9 cellular contexts compared by ENCODE assay signal in the genomic region with DNA sequence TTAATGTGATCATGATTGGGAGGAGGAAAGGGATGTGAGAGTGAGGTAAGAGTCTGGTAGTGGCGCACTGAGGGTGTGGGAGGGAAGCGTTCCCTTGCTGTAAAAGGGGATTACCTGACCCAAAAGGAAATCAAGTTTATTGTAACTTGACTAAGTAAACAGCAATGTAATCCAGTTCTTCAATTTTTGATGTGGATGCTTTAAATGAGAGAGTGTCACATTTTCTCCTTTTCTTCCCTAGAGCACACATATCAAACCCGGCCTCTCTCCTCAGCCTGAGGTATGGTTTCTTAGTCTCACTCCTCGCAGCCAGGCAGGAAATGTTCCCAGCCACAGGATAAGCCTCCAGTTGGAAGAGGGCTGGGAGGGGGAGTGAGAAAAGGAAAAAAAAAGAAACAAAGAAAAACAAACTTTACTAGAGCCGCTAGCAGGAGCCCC. TPM values are rescaled to one million over a fixed set of nuclear protein-coding genes. Genes with fewer than 3 reads are reported as not detected.
DNase-seq lines count a peak whose midpoint lies in the region; ATAC-seq and TF ChIP-seq lines count a peak whose summit lies in the region.
"Had no signal": no experiment of that assay in that cellular context is flagged by ENCODE, and none has a peak within 500 bp of the region (broad histone marks: within the 10 kb centered on the region; RNA-seq: fewer than 3 reads in every experiment).

No MANE protein-coding gene starts in this region.

- peaks cover 1% of the 10 kb centered on the region for H3K36me3 Mint-ChIP-seq in activated CD8-positive, alpha-beta memory T cell treated with anti-CD3 and anti-CD28 coated beads, Interleukin-2, amount 10 ng/mL, durations not matched to agents 7 days and 5 days
- H3K36me3 Mint-ChIP-seq: CD8-positive, alpha-beta T cell had no signal

- no peak for TF ChIP-seq POLR2A in tibial nerve (IDR thresholded peaks at IDR 0.05)

- H3K27ac Mint-ChIP-seq in activated CD8-positive, alpha-beta memory T cell treated with anti-CD3 and anti-CD28 coated beads, Interleukin-2, amount 10 ng/mL, durations not matched to agents 7 days and 5 days: no peak overlapping the region
- H3K27ac Mint-ChIP-seq: CD8-positive, alpha-beta T cell had no signal

- no peak for TF ChIP-seq EP300 in tibial nerve (IDR thresholded peaks at IDR 0.05)

- H3K4me1 ChIP-seq in liver (ENCODE audit: control insufficient read depth in 4 of 4, insufficient read depth in 4 of 4, low read length in 3 of 4) (peaks cover 5 to 14% (median 6%) of the 10 kb centered on the region in 4 donors), tibial nerve (peaks cover 0 to 30% (median 3%) of the 10 kb centered on the region in 4 donors)

- in situ Hi-C loops in brain microvascular endothelial cell (cut with HindIII; ENCODE audit: low pct_ligation_motif_present, low sequenced_read_pairs) (loop anchor here (25.0 kb wide), 1 partner anchor 92 kb away; no protein-coding TSS in a partner anchor), KBM-7 (cut with MboI; ENCODE audit: low pct_unique_long_range_greater_than_20kb, low sequenced_read_pairs) (no loop called here)

- H3K9me3 ChIP-seq in liver (ENCODE audit: control insufficient read depth in 4 of 4, low read length in 3 of 4) (no peaks in the 10 kb centered on the region), tibial nerve (no peaks in the 10 kb centered on the region)

- H3K36me3 ChIP-seq in brain microvascular endothelial cell (replicated peaks) (no peaks in the 10 kb centered on the region), liver (ENCODE audit: control insufficient read depth in 4 of 4, insufficient read depth in 3 of 4, low read depth in 1 of 4, low read length in 3 of 4) (no peaks in the 10 kb centered on the region), tibial nerve (no peaks in the 10 kb centered on the region)

- WGBS in liver: 24% methylated on average over 5 of the region's 5 CpGs
- 22 to 25% methylated on average over 5 of the region's 5 CpGs for WGBS in tibial nerve, 2 donors

- peaks cover 18% of the 10 kb centered on the region for H3K27me3 Mint-ChIP-seq in activated CD8-positive, alpha-beta memory T cell treated with anti-CD3 and anti-CD28 coated beads, Interleukin-2, amount 10 ng/mL, durations not matched to agents 7 days and 5 days

- no peak for ATAC-seq in activated CD8-positive, alpha-beta memory T cell treated with anti-CD3 and anti-CD28 coated beads, Interleukin-2, amount 10 ng/mL, durations not matched to agents 7 days and 5 days
- ATAC-seq: CD8-positive, alpha-beta T cell had no signal

- H3K27me3 ChIP-seq in brain microvascular endothelial cell (replicated peaks): no peaks in the 10 kb centered on the region
- H3K27me3 ChIP-seq in liver (ENCODE audit: control insufficient read depth in 4 of 4, insufficient read depth in 4 of 4, low read length in 3 of 4): peaks cover 0 to 4% (median 0%) of the 10 kb centered on the region in 4 donors
- H3K27me3 ChIP-seq in tibial nerve: no peaks in the 10 kb centered on the region

- no peak overlapping the region for H3K9ac ChIP-seq in liver (ENCODE audit: low read depth in 1 of 2, low read length in 2 of 2)

- CTCF ChIA-PET in activated CD8-positive, alpha-beta memory T cell treated with anti-CD3 and anti-CD28 coated beads, Interleukin-2, amount 10 ng/mL, durations not matched to agents 7 days and 5 days (lab: Charles Lee): no interaction called here

- H3K27ac ChIP-seq in brain microvascular endothelial cell (no peak overlapping the region), liver (ENCODE audit: low read depth in 1 of 2, low read length in 2 of 2) (peak overlapping the region; percentile 62 to 69), tibial nerve (peak overlapping the region; percentile 66 to 84 (median 76))

- H3K4me3 Mint-ChIP-seq in activated CD8-positive, alpha-beta memory T cell treated with anti-CD3 and anti-CD28 coated beads, Interleukin-2, amount 10 ng/mL, durations not matched to agents 7 days and 5 days: peak overlapping the region; percentile 48
- H3K4me3 Mint-ChIP-seq: CD8-positive, alpha-beta T cell had no signal

- H3K4me3 ChIP-seq in brain microvascular endothelial cell (ENCODE audit: low read depth, low read length) (peak overlapping the region; percentile 68), liver (ENCODE audit: low read depth in 1 of 3, low read length in 3 of 3) (peak overlapping the region; percentile 30 to 74 (median 68)), tibial nerve (peak overlapping the region; percentile 33 to 71 (median 62))

- no peaks in the 10 kb centered on the region for H3K9me3 Mint-ChIP-seq in activated CD8-positive, alpha-beta memory T cell treated with anti-CD3 and anti-CD28 coated beads, Interleukin-2, amount 10 ng/mL, durations not matched to agents 7 days and 5 days (ENCODE audit: low read depth)
- H3K9me3 Mint-ChIP-seq: CD8-positive, alpha-beta T cell had no signal

- no peak for TF ChIP-seq RAD21 in liver (IDR thresholded peaks at IDR 0.05)

- H3K4me1 Mint-ChIP-seq in activated CD8-positive, alpha-beta memory T cell treated with anti-CD3 and anti-CD28 coated beads, Interleukin-2, amount 10 ng/mL, durations not matched to agents 7 days and 5 days: peaks cover 6% of the 10 kb centered on the region

- TF ChIP-seq CTCF in brain microvascular endothelial cell (IDR thresholded peaks at IDR 0.05; ENCODE audit: low read depth, low read length, missing control alignments): peak; percentile 10
- no peak for TF ChIP-seq CTCF in liver (IDR thresholded peaks at IDR 0.05; ENCODE audit: low read depth, low read length, missing input control)
- no peak for TF ChIP-seq CTCF in tibial nerve (IDR thresholded peaks at IDR 0.05)

- no peak for DNase-seq in activated CD8-positive, alpha-beta memory T cell treated with anti-CD3 and anti-CD28 coated beads, Interleukin-2, amount 10 ng/mL, durations not matched to agents 7 days and 5 days
- DNase-seq in activated CD8-positive, alpha-beta memory T cell treated with anti-CD3 and anti-CD28 coated beads, Interleukin-2, amount 50 U/mL, for 48 hours: no peak
- DNase-seq in brain microvascular endothelial cell: no peak
- DNase-seq in tibial nerve (ENCODE audit: low spot score in 2 of 2): no peak
- DNase-seq in KBM-7: no peak
- DNase-seq in DMS153 (lab: John Stamatoyannopoulos, UW): no peak
- DNase-seq in NCI-H1417 treated with DMSO at 0.1 percent for 48 hours (lab: John Stamatoyannopoulos, UW): no peak
- DNase-seq: CD8-positive, alpha-beta T cell had no signal

TF ChIP-seq in liver, 16 proteins besides CTCF, POLR2A, EP300 and RAD21:
- TF ChIP-seq RXRA (IDR thresholded peaks at IDR 0.05): no peak
- TF ChIP-seq, protein P1, sequence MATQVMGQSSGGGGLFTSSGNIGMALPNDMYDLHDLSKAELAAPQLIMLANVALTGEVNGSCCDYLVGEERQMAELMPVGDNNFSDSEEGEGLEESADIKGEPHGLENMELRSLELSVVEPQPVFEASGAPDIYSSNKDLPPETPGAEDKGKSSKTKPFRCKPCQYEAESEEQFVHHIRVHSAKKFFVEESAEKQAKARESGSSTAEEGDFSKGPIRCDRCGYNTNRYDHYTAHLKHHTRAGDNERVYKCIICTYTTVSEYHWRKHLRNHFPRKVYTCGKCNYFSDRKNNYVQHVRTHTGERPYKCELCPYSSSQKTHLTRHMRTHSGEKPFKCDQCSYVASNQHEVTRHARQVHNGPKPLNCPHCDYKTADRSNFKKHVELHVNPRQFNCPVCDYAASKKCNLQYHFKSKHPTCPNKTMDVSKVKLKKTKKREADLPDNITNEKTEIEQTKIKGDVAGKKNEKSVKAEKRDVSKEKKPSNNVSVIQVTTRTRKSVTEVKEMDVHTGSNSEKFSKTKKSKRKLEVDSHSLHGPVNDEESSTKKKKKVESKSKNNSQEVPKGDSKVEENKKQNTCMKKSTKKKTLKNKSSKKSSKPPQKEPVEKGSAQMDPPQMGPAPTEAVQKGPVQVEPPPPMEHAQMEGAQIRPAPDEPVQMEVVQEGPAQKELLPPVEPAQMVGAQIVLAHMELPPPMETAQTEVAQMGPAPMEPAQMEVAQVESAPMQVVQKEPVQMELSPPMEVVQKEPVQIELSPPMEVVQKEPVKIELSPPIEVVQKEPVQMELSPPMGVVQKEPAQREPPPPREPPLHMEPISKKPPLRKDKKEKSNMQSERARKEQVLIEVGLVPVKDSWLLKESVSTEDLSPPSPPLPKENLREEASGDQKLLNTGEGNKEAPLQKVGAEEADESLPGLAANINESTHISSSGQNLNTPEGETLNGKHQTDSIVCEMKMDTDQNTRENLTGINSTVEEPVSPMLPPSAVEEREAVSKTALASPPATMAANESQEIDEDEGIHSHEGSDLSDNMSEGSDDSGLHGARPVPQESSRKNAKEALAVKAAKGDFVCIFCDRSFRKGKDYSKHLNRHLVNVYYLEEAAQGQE (IDR thresholded peaks at IDR 0.05): no peak
- no peak for TF ChIP-seq EGR1 (IDR thresholded peaks at IDR 0.05; ENCODE audit: low read depth in 2 of 2)
- TF ChIP-seq, protein P2, sequence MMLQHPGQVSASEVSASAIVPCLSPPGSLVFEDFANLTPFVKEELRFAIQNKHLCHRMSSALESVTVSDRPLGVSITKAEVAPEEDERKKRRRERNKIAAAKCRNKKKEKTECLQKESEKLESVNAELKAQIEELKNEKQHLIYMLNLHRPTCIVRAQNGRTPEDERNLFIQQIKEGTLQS (IDR thresholded peaks at IDR 0.05): no peak
- TF ChIP-seq FOXA2 (IDR thresholded peaks at IDR 0.05): no peak
- no peak for TF ChIP-seq JUND (IDR thresholded peaks at IDR 0.05)
- no peak for TF ChIP-seq ZBTB33 (IDR thresholded peaks at IDR 0.05)
- TF ChIP-seq HNF4G (IDR thresholded peaks at IDR 0.05): no peak
- TF ChIP-seq, protein P3, sequence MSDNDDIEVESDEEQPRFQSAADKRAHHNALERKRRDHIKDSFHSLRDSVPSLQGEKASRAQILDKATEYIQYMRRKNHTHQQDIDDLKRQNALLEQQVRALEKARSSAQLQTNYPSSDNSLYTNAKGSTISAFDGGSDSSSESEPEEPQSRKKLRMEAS (IDR thresholded peaks at IDR 0.05): no peak

RNA-seq across cellular contexts. Expression of gene ARHGAP28, which starts 0.7 kb away (rescaled TPM):
- total RNA-seq in activated CD8-positive, alpha-beta memory T cell treated with anti-CD3 and anti-CD28 coated beads, Interleukin-2, amount 10 ng/mL, durations not matched to agents 7 days and 5 days: not detected
- total RNA-seq in liver: 1 to 10 TPM; 1.0 to 2.1 TPM
- polyA plus RNA-seq in liver: under 1 TPM; 0.14 to 0.38 TPM
- 1 to 10 TPM; 3.6 to 7.8 (median 6.0) TPM for total RNA-seq in tibial nerve
- total RNA-seq: CD8-positive, alpha-beta T cell had no signal
